2 cellular contexts compared by ENCODE assay signal in genomic region chr1:41487729-41488598, GRCh38.
TF ChIP-seq lines count a peak whose summit lies in the region.

No MANE protein-coding gene starts in this region.

TF ChIP-seq in A549, 52 proteins besides CTCF, POLR2A, EP300 and RAD21 (continued from another document):
- TF ChIP-seq PBX3 (IDR thresholded peaks at IDR 0.05) (no peak), CBX8 (IDR thresholded peaks at IDR 0.05) (no peak), E2F6 (IDR thresholded peaks at IDR 0.05; ENCODE audit: borderline replicate concordance, low read depth) (no peak)

TF ChIP-seq in GM23338, 12 proteins besides CTCF, POLR2A, EP300 and RAD21:
- TF ChIP-seq REST (IDR thresholded peaks at IDR 0.05; ENCODE audit: unreplicated experiment) (peak; percentile 19), JUNB (IDR thresholded peaks at IDR 0.05; ENCODE audit: unreplicated experiment) (no peak)
